8 cellular contexts compared by ENCODE assay signal in the genomic region with DNA sequence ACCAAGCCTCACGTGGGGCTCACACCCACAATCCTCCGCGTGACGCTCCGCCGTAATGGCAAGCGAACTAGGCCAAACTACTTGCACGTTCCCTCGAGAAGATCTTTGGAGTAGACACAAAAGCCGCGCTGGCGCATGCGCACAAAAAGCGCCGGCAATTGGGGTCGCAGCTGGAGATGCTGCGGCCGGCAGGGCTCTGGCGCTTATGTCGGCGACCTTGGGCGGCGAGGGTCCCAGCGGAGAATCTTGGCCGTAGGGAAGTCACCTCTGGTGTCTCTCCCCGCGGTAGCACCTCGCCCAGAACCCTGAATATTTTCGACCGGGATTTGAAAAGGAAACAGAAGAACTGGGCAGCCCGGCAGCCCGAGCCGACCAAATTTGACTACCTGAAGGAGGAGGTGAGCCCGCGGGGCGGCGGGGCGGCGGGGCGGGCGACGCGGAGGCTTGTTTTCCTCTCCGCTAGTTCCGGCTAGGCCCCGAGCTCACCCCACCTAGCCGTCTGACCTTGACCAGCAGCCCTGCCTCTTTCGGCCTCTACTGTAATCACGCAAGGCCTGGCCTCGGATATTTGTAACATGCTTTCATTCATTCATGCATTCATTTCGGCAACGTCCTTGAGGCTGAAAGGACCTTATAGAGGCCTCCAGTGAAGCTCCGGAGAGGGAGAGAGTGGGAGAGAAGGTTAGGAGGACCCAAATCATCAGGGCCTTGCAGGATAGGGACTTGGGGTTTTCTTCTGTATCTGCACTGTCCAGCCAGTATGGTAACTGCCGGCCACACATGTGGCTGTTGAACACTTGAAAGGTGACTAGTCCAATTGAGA. TPM values are rescaled to one million over a fixed set of nuclear protein-coding genes. Genes with fewer than 3 reads are reported as not detected.
DNase-seq lines count a peak whose midpoint lies in the region; ATAC-seq and TF ChIP-seq lines count a peak whose summit lies in the region.

A gene with protein sequence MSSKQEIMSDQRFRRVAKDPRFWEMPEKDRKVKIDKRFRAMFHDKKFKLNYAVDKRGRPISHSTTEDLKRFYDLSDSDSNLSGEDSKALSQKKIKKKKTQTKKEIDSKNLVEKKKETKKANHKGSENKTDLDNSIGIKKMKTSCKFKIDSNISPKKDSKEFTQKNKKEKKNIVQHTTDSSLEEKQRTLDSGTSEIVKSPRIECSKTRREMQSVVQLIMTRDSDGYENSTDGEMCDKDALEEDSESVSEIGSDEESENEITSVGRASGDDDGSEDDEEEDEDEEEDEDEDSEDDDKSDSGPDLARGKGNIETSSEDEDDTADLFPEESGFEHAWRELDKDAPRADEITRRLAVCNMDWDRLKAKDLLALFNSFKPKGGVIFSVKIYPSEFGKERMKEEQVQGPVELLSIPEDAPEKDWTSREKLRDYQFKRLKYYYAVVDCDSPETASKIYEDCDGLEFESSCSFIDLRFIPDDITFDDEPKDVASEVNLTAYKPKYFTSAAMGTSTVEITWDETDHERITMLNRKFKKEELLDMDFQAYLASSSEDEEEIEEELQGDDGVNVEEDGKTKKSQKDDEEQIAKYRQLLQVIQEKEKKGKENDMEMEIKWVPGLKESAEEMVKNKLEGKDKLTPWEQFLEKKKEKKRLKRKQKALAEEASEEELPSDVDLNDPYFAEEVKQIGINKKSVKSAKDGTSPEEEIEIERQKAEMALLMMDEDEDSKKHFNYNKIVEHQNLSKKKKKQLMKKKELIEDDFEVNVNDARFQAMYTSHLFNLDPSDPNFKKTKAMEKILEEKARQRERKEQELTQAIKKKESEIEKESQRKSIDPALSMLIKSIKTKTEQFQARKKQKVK (minus strand): TSS at position 27 of the 823 bp plus-strand sequence. CDS start 1,779 bp downstream, outside the sequence.
A gene with protein sequence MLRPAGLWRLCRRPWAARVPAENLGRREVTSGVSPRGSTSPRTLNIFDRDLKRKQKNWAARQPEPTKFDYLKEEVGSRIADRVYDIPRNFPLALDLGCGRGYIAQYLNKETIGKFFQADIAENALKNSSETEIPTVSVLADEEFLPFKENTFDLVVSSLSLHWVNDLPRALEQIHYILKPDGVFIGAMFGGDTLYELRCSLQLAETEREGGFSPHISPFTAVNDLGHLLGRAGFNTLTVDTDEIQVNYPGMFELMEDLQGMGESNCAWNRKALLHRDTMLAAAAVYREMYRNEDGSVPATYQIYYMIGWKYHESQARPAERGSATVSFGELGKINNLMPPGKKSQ (plus strand): TSS at position 136 of the 823 bp plus-strand sequence. CDS start 41 bp downstream, at position 177.

- H4K20me1 ChIP-seq in DND-41 (ENCODE audit: insufficient read depth, low read length) (peaks cover 17% of the 10 kb centered on the region; the same call in 1 of the 2 replicates), GM23248 (ENCODE audit: insufficient read depth) (no peaks in the 10 kb centered on the region)

- H3K27ac ChIP-seq in DND-41 (ENCODE audit: low read length) = peak within 1 kb of the TSS; percentile 90
- H3K27ac ChIP-seq in GM23248 = peak within 1 kb of the TSS; percentile 80

- peak within 1 kb of the TSS; percentile 99 for H3K4me3 Mint-ChIP-seq in activated T-helper 1 cell treated with anti-CD3 and anti-CD28 coated beads, Interleukin-12 subunit alpha, Interleukin-12 subunit beta, Interleukin-2, Interleukin-4 antibody, amounts not matched to agents 30 ng/mL and 10 ng/mL and 1 ng/mL, durations not matched to agents 14 hours and 24 hours and 36 hours
- peak within 1 kb of the TSS; percentile 90 to 100 (median 98) for H3K4me3 Mint-ChIP-seq in naive B cell
- peak within 1 kb of the TSS; percentile 84 for H3K4me3 Mint-ChIP-seq in stimulated activated memory B cell treated with anti-CD40 and anti-IgM and Interleukin-4, amounts not matched to agents 10 μg/mL and 1 μg/mL and 100 μg/mL, for 72 hours

- H3F3A ChIP-seq in GM23248 (ENCODE audit: insufficient read depth) = no peaks in the 10 kb centered on the region

- H3K36me3 ChIP-seq in DND-41 (ENCODE audit: insufficient read depth, low read length) = peaks cover 75% of the 10 kb centered on the region
- peaks cover 31% of the 10 kb centered on the region for H3K36me3 ChIP-seq in GM23248 (ENCODE audit: low read depth)

- 1 to 2% methylated on average over 48 to 54 of the region's 54 CpGs for WGBS in GM23248 (ENCODE audit: low coverage in 1 of 2, low lambda C conversion rate in 2 of 2, missing lambda C conversion rate in 2 of 2), 2 experiments

- H3K9ac ChIP-seq in DND-41 (ENCODE audit: low read depth, low read length) = peak within 1 kb of the TSS; percentile 80
- H3K9ac ChIP-seq in GM23248 = peak within 1 kb of the TSS; percentile 96

- H3K4me3 ChIP-seq in DND-41 (ENCODE audit: low read depth in 1 of 2, low read length in 2 of 2) (peak within 1 kb of the TSS; percentile 92 to 96), GM23248 (peak within 1 kb of the TSS; percentile 94)

- H3K9me3 Mint-ChIP-seq in activated T-helper 1 cell treated with anti-CD3 and anti-CD28 coated beads, Interleukin-12 subunit alpha, Interleukin-12 subunit beta, Interleukin-2, Interleukin-4 antibody, amounts not matched to agents 30 ng/mL and 10 ng/mL and 1 ng/mL, durations not matched to agents 14 hours and 24 hours and 36 hours = no peaks in the 10 kb centered on the region
- H3K9me3 Mint-ChIP-seq in naive B cell = no peaks in the 10 kb centered on the region
- no peaks in the 10 kb centered on the region for H3K9me3 Mint-ChIP-seq in stimulated activated memory B cell treated with anti-CD40 and anti-IgM and Interleukin-4, amounts not matched to agents 10 μg/mL and 1 μg/mL and 100 μg/mL, for 72 hours

- in situ Hi-C loops in GM23248 (cut with MboI) = no loop called here

- peak within 1 kb of the TSS; percentile 97 for H3K27ac Mint-ChIP-seq in activated T-helper 1 cell treated with anti-CD3 and anti-CD28 coated beads, Interleukin-12 subunit alpha, Interleukin-12 subunit beta, Interleukin-2, Interleukin-4 antibody, amounts not matched to agents 30 ng/mL and 10 ng/mL and 1 ng/mL, durations not matched to agents 14 hours and 24 hours and 36 hours
- H3K27ac Mint-ChIP-seq in naive B cell = peak within 1 kb of the TSS; percentile 92 to 99 (median 97)
- peak within 1 kb of the TSS; percentile 95 for H3K27ac Mint-ChIP-seq in stimulated activated memory B cell treated with anti-CD40 and anti-IgM and Interleukin-4, amounts not matched to agents 10 μg/mL and 1 μg/mL and 100 μg/mL, for 72 hours

- no peaks in the 10 kb centered on the region for H3K27me3 ChIP-seq in DND-41 (ENCODE audit: insufficient read depth, low read length, poor library complexity)
- no peaks in the 10 kb centered on the region for H3K27me3 ChIP-seq in GM23248 (replicated peaks; ENCODE audit: insufficient read depth)

- H3K4me1 Mint-ChIP-seq in activated T-helper 1 cell treated with anti-CD3 and anti-CD28 coated beads, Interleukin-12 subunit alpha, Interleukin-12 subunit beta, Interleukin-2, Interleukin-4 antibody, amounts not matched to agents 30 ng/mL and 10 ng/mL and 1 ng/mL, durations not matched to agents 14 hours and 24 hours and 36 hours (ENCODE audit: low read depth) = peaks cover 50% of the 10 kb centered on the region
- peaks cover 28 to 60% (median 49%) of the 10 kb centered on the region in 3 donors for H3K4me1 Mint-ChIP-seq in naive B cell
- H3K4me1 Mint-ChIP-seq in stimulated activated memory B cell treated with anti-CD40 and anti-IgM and Interleukin-4, amounts not matched to agents 10 μg/mL and 1 μg/mL and 100 μg/mL, for 72 hours = peaks cover 32% of the 10 kb centered on the region

- no peaks in the 10 kb centered on the region for H3K9me2 ChIP-seq in GM23248 (ENCODE audit: insufficient read depth)

- H3K9me3 ChIP-seq in DND-41 (ENCODE audit: insufficient read depth, low read length, severe bottlenecking) (no peaks in the 10 kb centered on the region), GM23248 (ENCODE audit: low read depth) (no peaks in the 10 kb centered on the region)

- no peaks in the 10 kb centered on the region for H3K27me3 Mint-ChIP-seq in activated T-helper 1 cell treated with anti-CD3 and anti-CD28 coated beads, Interleukin-12 subunit alpha, Interleukin-12 subunit beta, Interleukin-2, Interleukin-4 antibody, amounts not matched to agents 30 ng/mL and 10 ng/mL and 1 ng/mL, durations not matched to agents 14 hours and 24 hours and 36 hours (ENCODE audit: insufficient read depth)
- no peaks in the 10 kb centered on the region for H3K27me3 Mint-ChIP-seq in naive B cell
- H3K27me3 Mint-ChIP-seq in stimulated activated memory B cell treated with anti-CD40 and anti-IgM and Interleukin-4, amounts not matched to agents 10 μg/mL and 1 μg/mL and 100 μg/mL, for 72 hours = no peaks in the 10 kb centered on the region

- no peak for TF ChIP-seq CTCF in DND-41 (IDR thresholded peaks at IDR 0.05; ENCODE audit: borderline replicate concordance, extremely low read depth, low read length, poor library complexity, severe bottlenecking)

- H3K4me1 ChIP-seq in DND-41 (ENCODE audit: insufficient read depth, low read length) = peaks cover 70% of the 10 kb centered on the region
- peaks cover 22% of the 10 kb centered on the region for H3K4me1 ChIP-seq in GM23248 (ENCODE audit: insufficient read depth)

- H3K4me2 ChIP-seq in DND-41 (ENCODE audit: insufficient read depth, low read length) (peak within 1 kb of the TSS; percentile 76), GM23248 (ENCODE audit: unreplicated experiment) (peak within 1 kb of the TSS; percentile 97)

- peak within 1 kb of the TSS; percentile 86 for H2AFZ ChIP-seq in DND-41 (ENCODE audit: low read depth, low read length)
- peak within 1 kb of the TSS; percentile 98 for H2AFZ ChIP-seq in GM23248

- H3K79me2 ChIP-seq in DND-41 (ENCODE audit: insufficient read depth, low read length) (peaks cover 99% of the 10 kb centered on the region), GM23248 (ENCODE audit: insufficient read depth) (peaks cover 90% of the 10 kb centered on the region)

- intact Hi-C loops in activated T-helper 1 cell treated with anti-CD3 and anti-CD28 coated beads, Interleukin-12 subunit alpha, Interleukin-12 subunit beta, Interleukin-2, Interleukin-4 antibody, amounts not matched to agents 30 ng/mL and 10 ng/mL and 1 ng/mL, durations not matched to agents 14 hours and 24 hours and 36 hours (cut with micrococcal nuclease) = loop anchor here (1.0 to 5.0 kb wide), 6 partner anchors 14 to 1894 kb away; a partner anchor contains a TSS

- ATAC-seq in DND-41 (ENCODE audit: insufficient read depth, low read depth) (peak; percentile 85), naive B cell (ENCODE audit: low read depth in 2 of 2) (peak; percentile 92 to 96)
- ATAC-seq in stimulated activated memory B cell treated with anti-CD40 and anti-IgM and Interleukin-4, amounts not matched to agents 10 μg/mL and 1 μg/mL and 100 μg/mL, for 72 hours = peak; percentile 98

- peak; percentile 98 for DNase-seq in DND-41
- peak; percentile 98 for DNase-seq in GM23248
- DNase-seq in Kasumi-1 (lab: John Stamatoyannopoulos, UW) = peak; percentile 95 to 97
- DNase-seq in RPMI7951 (ENCODE audit: low read depth) = peak; percentile 99
- peak; percentile 90 for DNase-seq in activated T-helper 1 cell treated with anti-CD3 and anti-CD28 coated beads, Interleukin-12 subunit alpha, Interleukin-12 subunit beta, Interleukin-2, Interleukin-4 antibody, amounts not matched to agents 30 ng/mL and 10 ng/mL and 1 ng/mL, durations not matched to agents 14 hours and 24 hours and 36 hours (ENCODE audit: low spot score)
- peak; percentile 96 for DNase-seq in fibroblast of gingiva (ENCODE audit: low read depth)
- DNase-seq in naive B cell = peak; percentile 92

- peaks cover 34% of the 10 kb centered on the region for H3K36me3 Mint-ChIP-seq in activated T-helper 1 cell treated with anti-CD3 and anti-CD28 coated beads, Interleukin-12 subunit alpha, Interleukin-12 subunit beta, Interleukin-2, Interleukin-4 antibody, amounts not matched to agents 30 ng/mL and 10 ng/mL and 1 ng/mL, durations not matched to agents 14 hours and 24 hours and 36 hours (ENCODE audit: low read depth)
- H3K36me3 Mint-ChIP-seq in naive B cell = peaks cover 14 to 19% of the 10 kb centered on the region in 2 donors
- H3K36me3 Mint-ChIP-seq in stimulated activated memory B cell treated with anti-CD40 and anti-IgM and Interleukin-4, amounts not matched to agents 10 μg/mL and 1 μg/mL and 100 μg/mL, for 72 hours = peaks cover 34% of the 10 kb centered on the region

RNA-seq across cellular contexts. Expression of the first gene that starts in this region (rescaled TPM):
- total RNA-seq in GM23248 (2014; rRNA removed; shearing (Covaris generic)) = 8.3 and 16.8 TPM in 2 replicates
- polyA plus RNA-seq in GM23248 (2016; fragmentation: Nextera tagmentation; extraction: Ambion mirVana) (7.7 and 7.9 TPM in 2 replicates), naive B cell (ENCODE audit: low read depth in 6 of 6) (10 to 100 TPM in 1 of 6 donors, 1 to 10 TPM in 5; 5.9 to 14.3 (median 8.1) TPM)
- total RNA-seq in RPMI7951 (2014; rRNA removed; shearing (Covaris generic)) = 11.5 and 17.3 TPM in 2 replicates
- 30.3 and 32.1 TPM in 2 replicates for total RNA-seq in activated T-helper 1 cell treated with anti-CD3 and anti-CD28 coated beads, Interleukin-12 subunit alpha, Interleukin-12 subunit beta, Interleukin-2, Interleukin-4 antibody, amounts not matched to agents 30 ng/mL and 10 ng/mL and 1 ng/mL, durations not matched to agents 14 hours and 24 hours and 36 hours

RNA-seq across cellular contexts. Expression of the second gene that starts in this region (rescaled TPM):
- total RNA-seq in GM23248 (2014; rRNA removed; shearing (Covaris generic)) = 5.3 and 13.0 TPM in 2 replicates
- polyA plus RNA-seq in GM23248 (2016; fragmentation: Nextera tagmentation; extraction: Ambion mirVana) = 14.5 and 16.2 TPM in 2 replicates
- 34.1 and 35.0 TPM in 2 replicates for total RNA-seq in RPMI7951 (2014; rRNA removed; shearing (Covaris generic))
- total RNA-seq in activated T-helper 1 cell treated with anti-CD3 and anti-CD28 coated beads, Interleukin-12 subunit alpha, Interleukin-12 subunit beta, Interleukin-2, Interleukin-4 antibody, amounts not matched to agents 30 ng/mL and 10 ng/mL and 1 ng/mL, durations not matched to agents 14 hours and 24 hours and 36 hours = 34.9 and 39.9 TPM in 2 replicates
- 1 to 10 TPM in 5 of 6 donors, not detected in 1; 6.8 to 9.0 (median 8.1) TPM for polyA plus RNA-seq in naive B cell (ENCODE audit: low read depth in 6 of 6)

Comparison
In these comparisons a context has a peak if more than half of its experiments do, and no peak if none do; other contexts are left out.
1. Peak in every context shown above with its lines: DNase-seq, ATAC-seq, H3K4me3 ChIP-seq and H3K27ac ChIP-seq.